ENCODE assay signal across 8 cellular contexts in genomic region chr13:29428310-29428991, GRCh38.
A peak's percentile ranks its signal among the peaks of the same experiment; 100 is the strongest.
DNase-seq lines count a peak whose midpoint lies in the region; ATAC-seq and TF ChIP-seq lines count a peak whose summit lies in the region.

No MANE protein-coding gene starts in this region.

- POLR2A ChIA-PET in CD8-positive, alpha-beta T cell (lab: Charles Lee) = no interaction called here

- TF ChIP-seq CTCF in psoas muscle (IDR thresholded peaks at IDR 0.05) = no peak
- no peak for TF ChIP-seq CTCF in CD8-positive, alpha-beta T cell (IDR thresholded peaks at IDR 0.05)

- peak; percentile 63 to 88 (median 73) for ATAC-seq in psoas muscle
- ATAC-seq in HG03521 (IDR thresholded peaks at IDR 0.05; ENCODE audit: unreplicated experiment) = no peak
- no peak for ATAC-seq in CD8-positive, alpha-beta T cell

- H3K27ac ChIP-seq in psoas muscle = no peak overlapping the region
- no peak overlapping the region for H3K27ac ChIP-seq in CD8-positive, alpha-beta T cell (ENCODE audit: low read depth, low read length)

- H3K9me3 ChIP-seq in psoas muscle = no peaks in the 10 kb centered on the region
- no peaks in the 10 kb centered on the region for H3K9me3 ChIP-seq in CD8-positive, alpha-beta T cell (ENCODE audit: low read length)

- CTCF ChIA-PET in CD8-positive, alpha-beta T cell (lab: Charles Lee) = no interaction called here

- no peak overlapping the region for H3K27ac Mint-ChIP-seq in CD8-positive, alpha-beta T cell

- no peaks in the 10 kb centered on the region; the same call in 1 of the 2 replicates for H3K27me3 ChIP-seq in H7 (ENCODE audit: control insufficient read depth, insufficient read depth, low read length)
- H3K27me3 ChIP-seq in psoas muscle (ENCODE audit: insufficient read depth in 3 of 3, low read length in 2 of 3) = peaks cover 0 to 20% (median 0%) of the 10 kb centered on the region in 3 donors
- H3K27me3 ChIP-seq in CD8-positive, alpha-beta T cell (ENCODE audit: insufficient read depth, low read length) = no peaks in the 10 kb centered on the region

- peaks cover 52% of the 10 kb centered on the region for H3K27me3 Mint-ChIP-seq in CD8-positive, alpha-beta T cell (ENCODE audit: low read depth)

- peaks cover 5% of the 10 kb centered on the region for H3K4me1 ChIP-seq in psoas muscle
- no peaks in the 10 kb centered on the region for H3K4me1 ChIP-seq in CD8-positive, alpha-beta T cell (ENCODE audit: insufficient read depth, low read length)

- intact Hi-C loops in head of caudate nucleus (cut with DNase I) (no loop called here), psoas muscle (cut with DNase I) (no loop called here)
- intact Hi-C loops in CD8-positive, alpha-beta T cell (cut with DNase I, micrococcal nuclease) = no loop called here

- H3K4me3 ChIP-seq in H7 (ENCODE audit: insufficient read depth, low read depth, low read length) (peak overlapping the region; percentile 47), psoas muscle (peak overlapping the region; percentile 63)
- no peak overlapping the region for H3K4me3 ChIP-seq in CD8-positive, alpha-beta T cell (ENCODE audit: low read depth, low read length)

- H3K9me3 Mint-ChIP-seq in CD8-positive, alpha-beta T cell = no peaks in the 10 kb centered on the region

- WGBS in psoas muscle, 3 donors = 0 to 2% (median 2%) methylated on average over 23 to 31 of the region's 31 CpGs

- H3K4me3 Mint-ChIP-seq in CD8-positive, alpha-beta T cell = no peak overlapping the region

- peaks cover 5% of the 10 kb centered on the region for H3K4me1 Mint-ChIP-seq in CD8-positive, alpha-beta T cell (ENCODE audit: low read depth)

- no peaks in the 10 kb centered on the region for H3K36me3 Mint-ChIP-seq in CD8-positive, alpha-beta T cell

- peak; percentile 80 for DNase-seq in H7
- peak; percentile 35 for DNase-seq in RPMI7951 (ENCODE audit: low read depth)
- peak in 41 of 42 donors; percentile 9 to 75 (median 43) for DNase-seq in head of caudate nucleus
- DNase-seq in psoas muscle = peak in 1 of 2 donors; percentile 52
- DNase-seq in CD8-positive, alpha-beta T cell = no peak
- DNase-seq in activated CD4-positive, alpha-beta T cell treated with anti-CD3 and anti-CD28 coated beads, Interleukin-2, amount 50 U/mL, for 4 hours = no peak
- DNase-seq in cerebellar nuclear complex (lab: John Stamatoyannopoulos, UW) = no peak

- H3K36me3 ChIP-seq in H7 (replicated peaks; ENCODE audit: control insufficient read depth, insufficient read depth, low read length) (no peaks in the 10 kb centered on the region), psoas muscle (ENCODE audit: insufficient read depth in 1 of 2, low read depth in 1 of 2) (no peaks in the 10 kb centered on the region)
- no peaks in the 10 kb centered on the region for H3K36me3 ChIP-seq in CD8-positive, alpha-beta T cell (ENCODE audit: insufficient read depth, low read length)

Comparison
In these comparisons a context has a peak if more than half of its experiments do, and no peak if none do; other contexts are left out.
1. DNase-seq: peak in H7 (single experiment), RPMI7951 (single experiment) and head of caudate nucleus (41 of 42); none in CD8-positive, alpha-beta T cell (0 of 7), activated CD4-positive, alpha-beta T cell treated with anti-CD3 and anti-CD28 coated beads, Interleukin-2, amount 50 U/mL, for 4 hours (0 of 2) and cerebellar nuclear complex (0 of 2).
2. ATAC-seq: peak in psoas muscle (4 of 4); none in HG03521 (single experiment) and CD8-positive, alpha-beta T cell (single experiment).